In genomic region chr1:234476172-234476571, GRCh38 we compare ENCODE assay signal across 1 cellular context.
TF ChIP-seq lines count a peak whose summit lies in the region.

No MANE protein-coding gene starts in this region.

TF ChIP-seq in HepG2, 621 proteins besides CTCF, POLR2A, EP300 and RAD21 (continued from another document):
- no peak for TF ChIP-seq TRAFD1 (CRISPR knock-in tag; IDR thresholded peaks at IDR 0.05; ENCODE audit: borderline replicate concordance)
- no peak for TF ChIP-seq TFAP4 (IDR thresholded peaks at IDR 0.05; ENCODE audit: borderline replicate concordance, low read depth)
